ENCODE assay signal across 17 cellular contexts in genomic region chr6:51213806-51214205, GRCh38.
A peak's percentile ranks its signal among the peaks of the same experiment; 100 is the strongest.
DNase-seq lines count a peak whose midpoint lies in the region; ATAC-seq, FAIRE-seq and TF ChIP-seq lines count a peak whose summit lies in the region.
"Had no signal": no experiment of that assay in that cellular context is flagged by ENCODE, and none has a peak within 500 bp of the region (broad histone marks: within the 10 kb centered on the region; RNA-seq: fewer than 3 reads in every experiment).

No MANE protein-coding gene starts in this region.

- H3K9me3 Mint-ChIP-seq in MCF 10A (ENCODE audit: unreplicated experiment) (no peaks in the 10 kb centered on the region), osteocyte (ENCODE audit: unreplicated experiment) (no peaks in the 10 kb centered on the region)
- H3K9me3 Mint-ChIP-seq: activated CD4-positive, alpha-beta memory T cell treated with anti-CD3 and anti-CD28 coated beads for 36 hours; CD4-positive, alpha-beta T cell had no signal

- H3K14ac ChIP-seq in H1 (ENCODE audit: insufficient read length), result no peak overlapping the region
- no peak overlapping the region for H3K14ac ChIP-seq in mesenchymal stem cell (ENCODE audit: low read length in 2 of 2)

- WGBS in H1 (ENCODE audit: extremely low coverage in 1 of 2, insufficient coverage in 1 of 2, insufficient read length in 1 of 2, insufficient replicate concordance in 2 of 2, low coverage in 1 of 2, low lambda C conversion rate in 2 of 2, missing lambda C conversion rate in 1 of 2), 2 experiments, result 14% methylated on average over 15 of the region's 15 CpGs; no CpG with 5 or more reads in 1 of the 2 experiments
- WGBS in mesenchymal stem cell, result 21% methylated on average over 10 of the region's 15 CpGs

- no peak overlapping the region for H4K8ac ChIP-seq in H1 (ENCODE audit: extremely low read depth, insufficient read depth, low read length)
- no peak overlapping the region for H4K8ac ChIP-seq in mesenchymal stem cell (ENCODE audit: low read length)

- no peak overlapping the region for H2BK20ac ChIP-seq in H1 (ENCODE audit: low read length)

- H3K27ac ChIP-seq in breast epithelium (no peak overlapping the region), H1 (ENCODE audit: low read depth, low read length) (no peak overlapping the region), mesenchymal stem cell (ENCODE audit: low read length, poor library complexity, severe bottlenecking) (no peak overlapping the region), upper lobe of right lung (no peak overlapping the region)
- H3K27ac ChIP-seq: 22Rv1, prostate gland had no signal

- H3K27me3 ChIP-seq in breast epithelium (no peaks in the 10 kb centered on the region), H1 (replicated peaks in 1 of 4; ENCODE audit: control insufficient read depth in 3 of 4, extremely low read depth in 1 of 4, insufficient read depth in 3 of 4, low read length in 3 of 4) (no peaks in the 10 kb centered on the region; a peak in 1 of 7 replicates), mesenchymal stem cell (ENCODE audit: control insufficient read depth in 1 of 2, insufficient read depth in 1 of 2, low read length in 2 of 2) (no peaks in the 10 kb centered on the region), upper lobe of right lung (no peaks in the 10 kb centered on the region)

- CTCF ChIA-PET in MCF 10A (lab: Yijun Ruan, JAX), result no interaction called here
- CTCF ChIA-PET in H1 (lab: Charles Lee; ENCODE audit: partially characterized antibody), result no interaction called here

- no peak for DNase-seq in breast epithelium (ENCODE audit: low spot score in 2 of 2)
- DNase-seq in MCF 10A (ENCODE audit: unreplicated experiment), result no peak
- DNase-seq in H1 (ENCODE audit: low read depth in 1 of 2, low spot score in 2 of 2), result peak; percentile 7 to 55
- DNase-seq in mesenchymal stem cell, result no peak
- peak; percentile 46 for DNase-seq in upper lobe of right lung
- DNase-seq in T-helper 17 cell, result no peak
- no peak for DNase-seq in NCI-H2196 treated with DMSO at 0.1 percent for 48 hours (lab: John Stamatoyannopoulos, UW; ENCODE audit: unreplicated experiment)
- no peak for DNase-seq in osteocyte (ENCODE audit: extremely low spot score, unreplicated experiment)
- DNase-seq: activated CD4-positive, alpha-beta memory T cell treated with anti-CD3 and anti-CD28 coated beads for 36 hours; amniotic stem cell; dermis blood vessel endothelial cell; SIG-M5; T1000 had no signal

- POLR2A ChIA-PET in MCF 10A (lab: Yijun Ruan, JAX), result no interaction called here
- POLR2A ChIA-PET in H1 (lab: Charles Lee; ENCODE audit: partially characterized antibody), result no interaction called here

- no peak overlapping the region for H3K56ac ChIP-seq in H1 (replicated peaks; ENCODE audit: insufficient read length, low read depth, low read length)

- H3K79me1 ChIP-seq in H1 (ENCODE audit: low read depth, low read length), result no peaks in the 10 kb centered on the region
- H3K79me1 ChIP-seq in mesenchymal stem cell (replicated peaks; ENCODE audit: low read length, poor library complexity, severe bottlenecking), result no peaks in the 10 kb centered on the region

- H2BK15ac ChIP-seq in H1 (ENCODE audit: low read length) (no peak overlapping the region), mesenchymal stem cell (ENCODE audit: low read depth, poor library complexity, severe bottlenecking) (no peak overlapping the region)

- TF ChIP-seq POLR2A in breast epithelium (IDR thresholded peaks at IDR 0.05) (no peak), H1 (IDR thresholded peaks at IDR 0.05; ENCODE audit: control extremely low read depth in 1 of 2, low read depth in 2 of 2, low read length in 2 of 2) (no peak)

- H2BK12ac ChIP-seq in H1 (ENCODE audit: low read depth, low read length) (no peak overlapping the region), mesenchymal stem cell (ENCODE audit: low read length in 2 of 2) (no peak overlapping the region)

- H3K4me3 Mint-ChIP-seq in MCF 10A (ENCODE audit: unreplicated experiment) (no peak overlapping the region), T-helper 17 cell (no peak overlapping the region), osteocyte (ENCODE audit: unreplicated experiment) (no peak overlapping the region)
- H3K4me3 Mint-ChIP-seq: activated CD4-positive, alpha-beta memory T cell treated with anti-CD3 and anti-CD28 coated beads for 36 hours; CD4-positive, alpha-beta T cell had no signal

- H4K20me1 ChIP-seq in H1 (replicated peaks in 1 of 2; ENCODE audit: control insufficient read depth in 1 of 2, insufficient read depth in 2 of 2, low read length in 2 of 2), result no peaks in the 10 kb centered on the region

- intact Hi-C loops in breast epithelium (cut with DNase I; ENCODE audit: low total_unique reads) (no loop called here), MCF 10A (cut with micrococcal nuclease) (no loop called here), upper lobe of right lung (cut with DNase I) (no loop called here)

- H3K9me3 ChIP-seq in breast epithelium, result no peaks in the 10 kb centered on the region
- no peaks in the 10 kb centered on the region for H3K9me3 ChIP-seq in H1 (ENCODE audit: insufficient read depth in 2 of 2, low read depth in 1 of 2, low read length in 1 of 2)
- no peaks in the 10 kb centered on the region for H3K9me3 ChIP-seq in mesenchymal stem cell (ENCODE audit: control insufficient read depth, low read length)
- H3K9me3 ChIP-seq in upper lobe of right lung, result no peaks in the 10 kb centered on the region
- H3K9me3 ChIP-seq in T-helper 17 cell (ENCODE audit: control insufficient read depth, low read length, poor library complexity, severe bottlenecking), result no peaks in the 10 kb centered on the region
- H3K9me3 ChIP-seq: prostate gland had no signal

- H2AK5ac ChIP-seq in H1 (ENCODE audit: low read depth, low read length) (no peak overlapping the region), mesenchymal stem cell (ENCODE audit: low read length, severe bottlenecking) (no peak overlapping the region)

- no peak overlapping the region for H3K27ac Mint-ChIP-seq in MCF 10A (ENCODE audit: low read depth, unreplicated experiment)
- H3K27ac Mint-ChIP-seq in T-helper 17 cell, result no peak overlapping the region
- H3K27ac Mint-ChIP-seq in osteocyte (ENCODE audit: unreplicated experiment), result no peak overlapping the region
- H3K27ac Mint-ChIP-seq: activated CD4-positive, alpha-beta memory T cell treated with anti-CD3 and anti-CD28 coated beads for 36 hours; CD4-positive, alpha-beta T cell had no signal

- TF ChIP-seq RAD21 in H1 (IDR thresholded peaks at IDR 0.05 in 1 of 2, conservative IDR thresholded peaks at IDR 0.05 in 1 of 2; ENCODE audit: low read depth in 2 of 2, low read length in 2 of 2), result no peak

- no peak for TF ChIP-seq CTCF in breast epithelium (IDR thresholded peaks at IDR 0.05)
- no peak for TF ChIP-seq CTCF in MCF 10A (IDR thresholded peaks at IDR 0.05; ENCODE audit: unreplicated experiment)
- TF ChIP-seq CTCF in H1 (IDR thresholded peaks at IDR 0.05; ENCODE audit: control extremely low read depth in 1 of 3, insufficient read depth in 1 of 3, low read depth in 1 of 3, low read length in 3 of 3), result no peak
- no peak for TF ChIP-seq CTCF in upper lobe of right lung (IDR thresholded peaks at IDR 0.05)
- no peak for TF ChIP-seq CTCF in osteocyte (IDR thresholded peaks at IDR 0.05)

- H3K27me3 Mint-ChIP-seq in MCF 10A (ENCODE audit: insufficient read depth, unreplicated experiment), result no peaks in the 10 kb centered on the region
- H3K27me3 Mint-ChIP-seq in T-helper 17 cell, result no peaks in the 10 kb centered on the region
- no peaks in the 10 kb centered on the region for H3K27me3 Mint-ChIP-seq in osteocyte (ENCODE audit: unreplicated experiment)
- H3K27me3 Mint-ChIP-seq: activated CD4-positive, alpha-beta memory T cell treated with anti-CD3 and anti-CD28 coated beads for 36 hours had no signal

- H2BK5ac ChIP-seq in H1 (ENCODE audit: low read depth, low read length) (no peak overlapping the region), mesenchymal stem cell (ENCODE audit: low read depth, low read length, poor library complexity, severe bottlenecking) (no peak overlapping the region)

- H2BK120ac ChIP-seq in H1 (replicated peaks; ENCODE audit: low read depth, low read length), result no peak overlapping the region
- no peak overlapping the region for H2BK120ac ChIP-seq in mesenchymal stem cell (ENCODE audit: low read depth, low read length)

- no peak overlapping the region for H3K4ac ChIP-seq in H1 (replicated peaks; ENCODE audit: insufficient read length, low read depth, low read length)
- H3K4ac ChIP-seq in mesenchymal stem cell (ENCODE audit: low read depth in 1 of 2, low read length in 2 of 2), result no peak overlapping the region

- no peak overlapping the region for H4K5ac ChIP-seq in H1 (ENCODE audit: insufficient read length, low read depth, low read length)

- no peak overlapping the region for H2AFZ ChIP-seq in H1 (ENCODE audit: low read length)
- no peak overlapping the region for H2AFZ ChIP-seq in mesenchymal stem cell (ENCODE audit: low read depth, low read length)

- H3K36me3 Mint-ChIP-seq in MCF 10A (ENCODE audit: insufficient read depth, unreplicated experiment) (no peaks in the 10 kb centered on the region), T-helper 17 cell (ENCODE audit: low read depth) (no peaks in the 10 kb centered on the region), osteocyte (ENCODE audit: unreplicated experiment) (no peaks in the 10 kb centered on the region)
- H3K36me3 Mint-ChIP-seq: activated CD4-positive, alpha-beta memory T cell treated with anti-CD3 and anti-CD28 coated beads for 36 hours had no signal

- H4K91ac ChIP-seq in H1 (replicated peaks; ENCODE audit: insufficient read length, low read length) (no peak overlapping the region), mesenchymal stem cell (ENCODE audit: low read length) (no peak overlapping the region)

- H3K4me2 ChIP-seq in H1 (ENCODE audit: insufficient read depth in 1 of 2, low read depth in 2 of 2, low read length in 2 of 2) (peak overlapping the region; percentile 58 to 77), mesenchymal stem cell (ENCODE audit: low read length, poor library complexity, severe bottlenecking) (peak overlapping the region; percentile 33)

- H3K4me3 ChIP-seq in breast epithelium (peak overlapping the region; percentile 6 to 54 (median 41)), H1 (ENCODE audit: extremely low read depth in 1 of 4, insufficient read depth in 2 of 4, low read depth in 3 of 4, low read length in 4 of 4) (peak overlapping the region in 2 of 4 experiments; percentile 6 to 49; a peak in 4 of 8 replicates), mesenchymal stem cell (ENCODE audit: insufficient read depth in 1 of 2, low read depth in 1 of 2, low read length in 2 of 2) (no peak overlapping the region), upper lobe of right lung (no peak overlapping the region)
- H3K4me3 ChIP-seq: prostate gland had no signal

- H3K79me2 ChIP-seq in H1 (ENCODE audit: control insufficient read depth in 1 of 2, insufficient read depth in 2 of 2, low read length in 2 of 2), result no peaks in the 10 kb centered on the region

- ATAC-seq in upper lobe of right lung (no peak), T-helper 17 cell (no peak)
- ATAC-seq: HepG2 had no signal

- H3K4me1 ChIP-seq in breast epithelium (no peaks in the 10 kb centered on the region), H1 (replicated peaks in 1 of 4; ENCODE audit: control insufficient read depth in 3 of 4, insufficient read depth in 4 of 4, low read length in 3 of 4) (peaks cover 0 to 8% (median 4%) of the 10 kb centered on the region in 4 experiments; a peak in 2 of 7 replicates), mesenchymal stem cell (ENCODE audit: control insufficient read depth, insufficient read depth, low read depth, low read length) (peaks cover 1% of the 10 kb centered on the region), upper lobe of right lung (no peaks in the 10 kb centered on the region)
- H3K4me1 ChIP-seq: prostate gland had no signal

- H3K9ac ChIP-seq in H1 (replicated peaks in 1 of 4; ENCODE audit: extremely low read depth in 1 of 4, low read depth in 3 of 4, low read length in 3 of 4) (no peak overlapping the region), mesenchymal stem cell (ENCODE audit: low read length) (no peak overlapping the region)

- H3K4me1 Mint-ChIP-seq in MCF 10A (ENCODE audit: insufficient read depth, unreplicated experiment) (no peaks in the 10 kb centered on the region), T-helper 17 cell (no peaks in the 10 kb centered on the region), osteocyte (ENCODE audit: unreplicated experiment) (no peaks in the 10 kb centered on the region)

- H3K23ac ChIP-seq in H1 (ENCODE audit: insufficient read length) (no peak overlapping the region), mesenchymal stem cell (ENCODE audit: low read length in 2 of 2) (no peak overlapping the region)

- TF ChIP-seq EP300 in H1 (IDR thresholded peaks at IDR 0.05; ENCODE audit: borderline replicate concordance in 1 of 2, low read depth in 2 of 2, low read length in 2 of 2), result no peak

- H3K36me3 ChIP-seq in breast epithelium, result no peaks in the 10 kb centered on the region
- H3K36me3 ChIP-seq in H1 (ENCODE audit: control insufficient read depth in 2 of 4, insufficient read depth in 4 of 4, low read length in 3 of 4), result no peaks in the 10 kb centered on the region
- no peaks in the 10 kb centered on the region for H3K36me3 ChIP-seq in mesenchymal stem cell (ENCODE audit: control insufficient read depth in 1 of 2, insufficient read depth in 2 of 2, low read depth in 1 of 2, low read length in 2 of 2)
- no peaks in the 10 kb centered on the region for H3K36me3 ChIP-seq in upper lobe of right lung
- H3K36me3 ChIP-seq: prostate gland had no signal

- no TSS peak for BruUV-seq in MCF 10A (replicated peaks; lab: Mats Ljungman, UMichigan)

- FAIRE-seq in H1 (lab: Jason Lieb, UNC), result no peak
- FAIRE-seq: HepG2 had no signal

- H3K23me2 ChIP-seq in H1 (ENCODE audit: low read depth, low read length), result no peaks in the 10 kb centered on the region

- no peak overlapping the region; the same call in 1 of the 2 replicates for H3K18ac ChIP-seq in H1 (ENCODE audit: extremely low read depth, low read length)
- H3K18ac ChIP-seq in mesenchymal stem cell (ENCODE audit: low read depth in 1 of 2, low read length in 2 of 2), result no peak overlapping the region

Comparison
In these comparisons a context has a peak if more than half of its experiments do, and no peak if none do; other contexts are left out.
1. DNase-seq: peak in H1 (2 of 2) and upper lobe of right lung (single experiment); none in breast epithelium (0 of 2), MCF 10A (single experiment), mesenchymal stem cell (single experiment), T-helper 17 cell (0 of 3), NCI-H2196 treated with DMSO at 0.1 percent for 48 hours (single experiment) and osteocyte (single experiment).
2. H3K4me3 ChIP-seq: peak in breast epithelium (3 of 3); none in mesenchymal stem cell (0 of 2) and upper lobe of right lung (single experiment).